20 cellular contexts compared by ENCODE assay signal in genomic region chr6:71239694-71240093, GRCh38.
"Had no signal": no experiment of that assay in that cellular context is flagged by ENCODE, and none has a peak within 500 bp of the region (broad histone marks: within the 10 kb centered on the region; RNA-seq: fewer than 3 reads in every experiment).

No MANE protein-coding gene starts in this region.

- H3K9me3 Mint-ChIP-seq: activated naive CD4-positive, alpha-beta T cell treated with anti-CD3 and anti-CD28 coated beads, Interleukin-2, amount 50 U/mL, for 24 hours; effector memory CD8-positive, alpha-beta T cell; natural killer cell treated with Interleukin-12 subunit alpha and Interleukin-12 subunit beta and Interleukin-15 and Interleukin-18, amount 100 ng/mL, for 72 hours; stimulated activated naive CD8-positive, alpha-beta T cell treated with anti-CD3 and anti-CD28 coated beads, Interleukin-15, amount 100 ng/mL, for 72 hours had no signal

- H3K4me3 Mint-ChIP-seq: activated naive CD4-positive, alpha-beta T cell treated with anti-CD3 and anti-CD28 coated beads, Interleukin-2, amount 50 U/mL, for 24 hours; effector memory CD8-positive, alpha-beta T cell; mesothelial cell of epicardium; natural killer cell treated with Interleukin-12 subunit alpha and Interleukin-12 subunit beta and Interleukin-15 and Interleukin-18, amount 100 ng/mL, for 72 hours; stimulated activated naive CD8-positive, alpha-beta T cell treated with anti-CD3 and anti-CD28 coated beads, Interleukin-15, amount 100 ng/mL, for 72 hours had no signal

- H3K4me1 ChIP-seq: lower lobe of right lung, pancreas, right lobe of liver, suprapubic skin, transverse colon had no signal

- H3K36me3 ChIP-seq: lower lobe of right lung, neutrophil, pancreas, right lobe of liver, suprapubic skin, transverse colon had no signal

- ATAC-seq: effector memory CD8-positive, alpha-beta T cell; foreskin keratinocyte; left colon; lower lobe of right lung; natural killer cell treated with Interleukin-12 subunit alpha and Interleukin-12 subunit beta and Interleukin-15 and Interleukin-18, amount 100 ng/mL, for 72 hours; pancreas; right lobe of liver; stimulated activated naive CD8-positive, alpha-beta T cell treated with anti-CD3 and anti-CD28 coated beads, Interleukin-15, amount 100 ng/mL, for 72 hours had no signal

- H3K27me3 ChIP-seq: neutrophil, pancreas, right lobe of liver, suprapubic skin, transverse colon had no signal

- H3K36me3 Mint-ChIP-seq: activated naive CD4-positive, alpha-beta T cell treated with anti-CD3 and anti-CD28 coated beads, Interleukin-2, amount 50 U/mL, for 24 hours; natural killer cell treated with Interleukin-12 subunit alpha and Interleukin-12 subunit beta and Interleukin-15 and Interleukin-18, amount 100 ng/mL, for 72 hours had no signal

- H3K27ac ChIP-seq: epithelial cell of prostate, foreskin keratinocyte, lower lobe of right lung, neutrophil, pancreas, right lobe of liver, suprapubic skin, transverse colon had no signal

- H3K4me1 Mint-ChIP-seq: activated naive CD4-positive, alpha-beta T cell treated with anti-CD3 and anti-CD28 coated beads, Interleukin-2, amount 50 U/mL, for 24 hours; mesothelial cell of epicardium; stimulated activated naive CD8-positive, alpha-beta T cell treated with anti-CD3 and anti-CD28 coated beads, Interleukin-15, amount 100 ng/mL, for 72 hours had no signal

- DNase-seq: activated CD4-positive, alpha-beta T cell treated with anti-CD3 and anti-CD28 coated beads, Interleukin-2, amount 50 U/mL, for 4 hours; activated gamma-delta T cell; effector memory CD8-positive, alpha-beta T cell; foreskin keratinocyte; glutamatergic neuron; hippocampal formation; left colon; lower lobe of right lung; pancreas; right lobe of liver; small intestine; stimulated activated CD4-positive, alpha-beta T cell treated with anti-CD3 and anti-CD28 coated beads, Interleukin-4, amount 100 ng/mL, for 1 hour; stimulated activated naive CD8-positive, alpha-beta T cell treated with anti-CD3 and anti-CD28 coated beads, Interleukin-15, amount 100 ng/mL, for 72 hours; transverse colon had no signal

- H3K27ac Mint-ChIP-seq: activated naive CD4-positive, alpha-beta T cell treated with anti-CD3 and anti-CD28 coated beads, Interleukin-2, amount 50 U/mL, for 24 hours; effector memory CD8-positive, alpha-beta T cell; mesothelial cell of epicardium; natural killer cell treated with Interleukin-12 subunit alpha and Interleukin-12 subunit beta and Interleukin-15 and Interleukin-18, amount 100 ng/mL, for 72 hours had no signal

- H3K4me3 ChIP-seq: lower lobe of right lung, pancreas, right lobe of liver, suprapubic skin, transverse colon had no signal
